In genomic region chr11:46522682-46523281, GRCh38 we compare ENCODE assay signal across 26 cellular contexts.
DNase-seq lines count a peak whose midpoint lies in the region; ATAC-seq and TF ChIP-seq lines count a peak whose summit lies in the region.
"Had no signal": no experiment of that assay in that cellular context is flagged by ENCODE, and none has a peak within 500 bp of the region (broad histone marks: within the 10 kb centered on the region; RNA-seq: fewer than 3 reads in every experiment).

No MANE protein-coding gene starts in this region.

- H3T11ph ChIP-seq in H9 (ENCODE audit: low read length): no peak overlapping the region

- H4K5ac ChIP-seq in H9 (ENCODE audit: insufficient read length, low read depth, low read length): no peak overlapping the region

- ATAC-seq in left colon: peak; percentile 40
- ATAC-seq in gastrocnemius medialis: no peak
- ATAC-seq in HG03378 (IDR thresholded peaks at IDR 0.05; ENCODE audit: unreplicated experiment): no peak
- ATAC-seq: activated naive CD8-positive, alpha-beta T cell treated with anti-CD3 and anti-CD28 coated beads, Interleukin-2, amount 50 U/mL, for 24 hours; naive thymus-derived CD8-positive, alpha-beta T cell; T-cell had no signal

- H3K4me2 ChIP-seq in H9 (ENCODE audit: insufficient read depth, insufficient read length, low read length): no peak overlapping the region
- peak overlapping the region; percentile 52 for H3K4me2 ChIP-seq in SU-DHL-6 (ENCODE audit: low read depth, low read length, poor library complexity, severe bottlenecking)

- no peak overlapping the region for H2BK120ac ChIP-seq in H9 (ENCODE audit: low read depth, low read length, poor library complexity, severe bottlenecking)

- no peak for TF ChIP-seq POLR2A in gastrocnemius medialis (IDR thresholded peaks at IDR 0.05)

- no peak overlapping the region for H3K4me3 Mint-ChIP-seq in H9
- H3K4me3 Mint-ChIP-seq: activated naive CD8-positive, alpha-beta T cell treated with anti-CD3 and anti-CD28 coated beads, Interleukin-2, amount 50 U/mL, for 24 hours; dendritic cell treated with granulocyte-macrophage colony-stimulating factor and Interleukin-4, amounts not matched to agents 40 ng/mL and 50 ng/mL, for 4 days; naive thymus-derived CD8-positive, alpha-beta T cell; T-cell had no signal

- H3K27ac ChIP-seq in H9 (ENCODE audit: insufficient read length, low read depth, low read length): no peak overlapping the region
- H3K27ac ChIP-seq in SU-DHL-6 (ENCODE audit: low read depth, low read length): peak overlapping the region; percentile 64
- H3K27ac ChIP-seq in gastrocnemius medialis: peak overlapping the region in 3 of 4 donors; percentile 14 to 43 (median 37)
- H3K27ac ChIP-seq: tibial artery had no signal

- CTCF ChIA-PET in HEK293T (lab: Yijun Ruan, JAX): interaction anchor here (0.5 to 1.1 kb wide), 4 partner anchors 9 to 60 kb away, joined by 3 to 4 read pairs (median 3); no protein-coding TSS in a partner anchor

- H3K27ac Mint-ChIP-seq in H9: peak overlapping the region in 2 of 3 experiments; percentile 56 to 91; a peak in 3 of 7 replicates
- H3K27ac Mint-ChIP-seq: activated naive CD8-positive, alpha-beta T cell treated with anti-CD3 and anti-CD28 coated beads, Interleukin-2, amount 50 U/mL, for 24 hours; dendritic cell treated with granulocyte-macrophage colony-stimulating factor and Interleukin-4, amounts not matched to agents 40 ng/mL and 50 ng/mL, for 4 days; T-cell had no signal

- H3K27me3 ChIP-seq in H9 (ENCODE audit: insufficient read depth, low read length) (no peaks in the 10 kb centered on the region), SU-DHL-6 (ENCODE audit: low read length) (no peaks in the 10 kb centered on the region), gastrocnemius medialis (no peaks in the 10 kb centered on the region)
- H3K27me3 ChIP-seq: tibial artery had no signal

- H3K4ac ChIP-seq in H9 (ENCODE audit: low read depth, low read length): no peak overlapping the region

- H2AK5ac ChIP-seq in H9 (ENCODE audit: insufficient read length, low read length): no peak overlapping the region

- H3K9me2 ChIP-seq in SU-DHL-6 (replicated peaks; ENCODE audit: insufficient read depth, low read length): no peaks in the 10 kb centered on the region

- H3K4me1 Mint-ChIP-seq in H9: peaks cover 27 to 29% of the 10 kb centered on the region in 2 experiments

- no peaks in the 10 kb centered on the region for H4K20me1 ChIP-seq in H9 (ENCODE audit: control insufficient read depth, insufficient read depth, insufficient read length)
- H4K20me1 ChIP-seq in SU-DHL-6 (ENCODE audit: low read depth, low read length): no peaks in the 10 kb centered on the region

- H3F3A ChIP-seq in SU-DHL-6 (ENCODE audit: insufficient read depth): peaks cover 8% of the 10 kb centered on the region

- no peak overlapping the region for H2BK20ac ChIP-seq in H9 (ENCODE audit: low read depth, low read length, poor library complexity, severe bottlenecking)

- no peaks in the 10 kb centered on the region for H3K9me3 ChIP-seq in H9 (ENCODE audit: control insufficient read depth, low read depth, low read length)
- no peaks in the 10 kb centered on the region for H3K9me3 ChIP-seq in SU-DHL-6 (ENCODE audit: insufficient read depth, low read length)
- no peaks in the 10 kb centered on the region for H3K9me3 ChIP-seq in gastrocnemius medialis
- H3K9me3 ChIP-seq: tibial artery had no signal

- no peaks in the 10 kb centered on the region for H3K27me3 Mint-ChIP-seq in H9 (ENCODE audit: low read depth)
- H3K27me3 Mint-ChIP-seq: activated naive CD8-positive, alpha-beta T cell treated with anti-CD3 and anti-CD28 coated beads, Interleukin-2, amount 50 U/mL, for 24 hours; dendritic cell treated with granulocyte-macrophage colony-stimulating factor and Interleukin-4, amounts not matched to agents 40 ng/mL and 50 ng/mL, for 4 days; naive thymus-derived CD8-positive, alpha-beta T cell; T-cell had no signal

- DNase-seq in H9 (no peak), left colon (no peak), gastrocnemius medialis (no peak), NCI-H2029 (lab: John Stamatoyannopoulos, UW) (no peak), SKM-1 treated with dmso at 0.1 percent for 144 hours (lab: John Stamatoyannopoulos, UW; ENCODE audit: unreplicated experiment) (no peak), HEK293T (ENCODE audit: extremely low spot score) (no peak)
- DNase-seq: activated CD4-positive, alpha-beta T cell treated with anti-CD3 and anti-CD28 coated beads, Interleukin-2, amount 50 U/mL, for 1 hour; activated CD8-positive, alpha-beta memory T cell treated with anti-CD3 and anti-CD28 coated beads, Interleukin-2, amount 50 U/mL, for 4 hours; activated effector memory CD4-positive, alpha-beta T cell treated with anti-CD3 and anti-CD28 coated beads, Interleukin-2, amount 50 U/mL, for 16 hours; activated naive CD8-positive, alpha-beta T cell treated with anti-CD3 and anti-CD28 coated beads, Interleukin-2, amount 50 U/mL, for 24 hours; H7; islet precursor cell; mammary epithelial cell; naive thymus-derived CD8-positive, alpha-beta T cell; NCI-H1694; NCI-H82; OCI-M1; posterior cingulate gyrus; SHP77 treated with DMSO at 0.1 percent for 48 hours; stimulated activated CD4-positive, alpha-beta T cell treated with anti-CD3 and anti-CD28 coated beads, Interleukin-2, amount 100 ng/mL, for 24 hours; stimulated activated naive CD4-positive, alpha-beta T cell; T-cell; tibial artery had no signal

- no peaks in the 10 kb centered on the region; the same call in 1 of the 2 replicates for H3K79me2 ChIP-seq in H9 (ENCODE audit: insufficient read depth, low read length)
- peaks cover 50% of the 10 kb centered on the region for H3K79me2 ChIP-seq in SU-DHL-6 (ENCODE audit: insufficient read depth, low read length)

- H3K23ac ChIP-seq in H9 (ENCODE audit: insufficient read length, low read depth, low read length): no peak overlapping the region

- no peak overlapping the region for H4K91ac ChIP-seq in H9 (ENCODE audit: insufficient read length, low read depth, low read length)

- H3K4me3 ChIP-seq in SU-DHL-6 (ENCODE audit: insufficient read depth, low read length, poor library complexity, severe bottlenecking): no peak overlapping the region
- no peak overlapping the region for H3K4me3 ChIP-seq in gastrocnemius medialis
- H3K4me3 ChIP-seq: tibial artery had no signal

- intact Hi-C loops in left colon (cut with DNase I, micrococcal nuclease): no loop called here
- intact Hi-C loops in gastrocnemius medialis (cut with DNase I; ENCODE audit: low total_unique reads): no loop called here

- no peak overlapping the region for H4K8ac ChIP-seq in H9 (replicated peaks; ENCODE audit: insufficient read length, low read depth, low read length)

- H2BK12ac ChIP-seq in H9 (ENCODE audit: insufficient read length, low read depth, low read length): no peak overlapping the region

- no peak overlapping the region for H2BK5ac ChIP-seq in H9 (ENCODE audit: insufficient read length, low read length)

- H3K79me1 ChIP-seq in H9 (ENCODE audit: insufficient read depth, low read depth, low read length, poor library complexity, severe bottlenecking): no peaks in the 10 kb centered on the region

- H3K18ac ChIP-seq in H9 (ENCODE audit: insufficient read length, low read depth, low read length): no peak overlapping the region

- peaks cover 0 to 6% (median 5%) of the 10 kb centered on the region in 3 experiments; a peak in 3 of 7 replicates for H3K36me3 Mint-ChIP-seq in H9 (ENCODE audit: insufficient read depth in 1 of 3, low read depth in 3 of 3)

- H2BK15ac ChIP-seq in H9 (ENCODE audit: low read depth, low read length): no peak overlapping the region

- H3K9me3 Mint-ChIP-seq in H9: no peaks in the 10 kb centered on the region
- H3K9me3 Mint-ChIP-seq: activated naive CD8-positive, alpha-beta T cell treated with anti-CD3 and anti-CD28 coated beads, Interleukin-2, amount 50 U/mL, for 24 hours; dendritic cell treated with granulocyte-macrophage colony-stimulating factor and Interleukin-4, amounts not matched to agents 40 ng/mL and 50 ng/mL, for 4 days; naive thymus-derived CD8-positive, alpha-beta T cell; T-cell had no signal

- no peak overlapping the region for H3K56ac ChIP-seq in H9 (ENCODE audit: insufficient read length, low read depth, low read length)

- no peak overlapping the region for H3K14ac ChIP-seq in H9 (ENCODE audit: insufficient read depth, low read length)

- H3K9ac ChIP-seq in H9 (ENCODE audit: extremely low read depth, insufficient read length, low read length): no peak overlapping the region
- no peak overlapping the region for H3K9ac ChIP-seq in SU-DHL-6 (ENCODE audit: low read length)

- H2AFZ ChIP-seq in H9 (ENCODE audit: low read length) (no peak overlapping the region), SU-DHL-6 (ENCODE audit: low read depth, low read length, severe bottlenecking) (no peak overlapping the region)

- TF ChIP-seq CTCF in H9 (conservative IDR thresholded peaks at IDR 0.05) (no peak), SU-DHL-6 (IDR thresholded peaks at IDR 0.05; ENCODE audit: insufficient read depth, low read length, poor library complexity, severe bottlenecking) (no peak), gastrocnemius medialis (IDR thresholded peaks at IDR 0.05 in 4 of 5, conservative IDR thresholded peaks at IDR 0.05 in 1 of 5) (no peak)

- WGBS in H9 (ENCODE audit: extremely low coverage, insufficient read length, low lambda C conversion rate): no CpG with 5 or more reads among the region's 5 CpGs

- H3K36me3 ChIP-seq in SU-DHL-6 (ENCODE audit: low read length): no peaks in the 10 kb centered on the region; the same call in 1 of the 2 replicates
- H3K36me3 ChIP-seq in gastrocnemius medialis: no peaks in the 10 kb centered on the region

- no peaks in the 10 kb centered on the region for H3K23me2 ChIP-seq in H9 (ENCODE audit: insufficient read length, low read depth, low read length, poor library complexity, severe bottlenecking)

- POLR2A ChIA-PET in HEK293T (lab: Yijun Ruan, JAX): no interaction called here

- H3K4me1 ChIP-seq in H9 (ENCODE audit: insufficient read depth, low read length): no peaks in the 10 kb centered on the region
- H3K4me1 ChIP-seq in gastrocnemius medialis: peaks cover 47 to 62% of the 10 kb centered on the region in 2 donors

- in situ Hi-C loops in gastrocnemius medialis (cut with MboI; ENCODE audit: low sequenced_read_pairs in 4 of 4): no loop called here

TF ChIP-seq in HEK293T, 16 proteins besides CTCF, POLR2A, EP300 and RAD21 (continues in another document):
- TF ChIP-seq BHLHE40 (IDR thresholded peaks at IDR 0.05; ENCODE audit: borderline replicate concordance) (no peak), FOXM1 (IDR thresholded peaks at IDR 0.05; ENCODE audit: borderline replicate concordance) (no peak), PKNOX1 (IDR thresholded peaks at IDR 0.05) (no peak), SP1 (IDR thresholded peaks at IDR 0.05) (no peak), ZNF384 (IDR thresholded peaks at IDR 0.05) (no peak)
